Comparison of ENCODE assay signal across 1 cellular context in the genomic region with DNA sequence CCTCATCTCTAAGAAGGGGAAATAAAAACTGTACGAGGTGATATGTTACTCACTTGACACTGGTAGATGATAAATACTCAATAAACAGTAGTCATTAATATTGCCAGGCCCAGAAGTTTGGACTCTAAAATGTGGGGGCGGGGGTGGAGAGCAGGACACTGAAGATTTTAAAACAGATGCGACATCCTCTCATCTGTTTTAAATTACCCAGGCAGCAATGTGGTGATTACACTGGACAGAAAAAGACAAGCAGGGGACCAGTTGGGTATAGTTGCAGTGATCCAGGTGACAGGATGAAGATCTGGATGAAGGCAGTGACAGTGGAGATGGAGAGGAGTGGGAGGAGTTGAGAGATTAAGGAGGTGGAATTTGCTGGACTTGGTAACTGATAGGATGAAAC.
TF ChIP-seq lines count a peak whose summit lies in the region.

No MANE protein-coding gene starts in this region.

TF ChIP-seq in K562, 482 proteins besides CTCF, POLR2A, EP300 and RAD21:
- no peak for TF ChIP-seq TAF15 (IDR thresholded peaks at IDR 0.05; ENCODE audit: low read depth, low read length)
- TF ChIP-seq, protein P1, sequence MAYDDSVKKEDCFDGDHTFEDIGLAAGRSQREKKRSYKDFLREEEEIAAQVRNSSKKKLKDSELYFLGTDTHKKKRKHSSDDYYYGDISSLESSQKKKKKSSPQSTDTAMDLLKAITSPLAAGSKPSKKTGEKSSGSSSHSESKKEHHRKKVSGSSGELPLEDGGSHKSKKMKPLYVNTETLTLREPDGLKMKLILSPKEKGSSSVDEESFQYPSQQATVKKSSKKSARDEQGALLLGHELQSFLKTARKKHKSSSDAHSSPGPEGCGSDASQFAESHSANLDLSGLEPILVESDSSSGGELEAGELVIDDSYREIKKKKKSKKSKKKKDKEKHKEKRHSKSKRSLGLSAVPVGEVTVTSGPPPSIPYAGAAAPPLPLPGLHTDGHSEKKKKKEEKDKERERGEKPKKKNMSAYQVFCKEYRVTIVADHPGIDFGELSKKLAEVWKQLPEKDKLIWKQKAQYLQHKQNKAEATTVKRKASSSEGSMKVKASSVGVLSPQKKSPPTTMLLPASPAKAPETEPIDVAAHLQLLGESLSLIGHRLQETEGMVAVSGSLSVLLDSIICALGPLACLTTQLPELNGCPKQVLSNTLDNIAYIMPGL (CRISPR knock-in tag; IDR thresholded peaks at IDR 0.05) = no peak
- TF ChIP-seq, protein P2, sequence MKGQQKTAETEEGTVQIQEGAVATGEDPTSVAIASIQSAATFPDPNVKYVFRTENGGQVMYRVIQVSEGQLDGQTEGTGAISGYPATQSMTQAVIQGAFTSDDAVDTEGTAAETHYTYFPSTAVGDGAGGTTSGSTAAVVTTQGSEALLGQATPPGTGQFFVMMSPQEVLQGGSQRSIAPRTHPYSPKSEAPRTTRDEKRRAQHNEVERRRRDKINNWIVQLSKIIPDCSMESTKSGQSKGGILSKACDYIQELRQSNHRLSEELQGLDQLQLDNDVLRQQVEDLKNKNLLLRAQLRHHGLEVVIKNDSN (CRISPR knock-in tag; IDR thresholded peaks at IDR 0.05) = no peak
- no peak for TF ChIP-seq SREBF2 (CRISPR knock-in tag; IDR thresholded peaks at IDR 0.05)
- TF ChIP-seq EGR1 (conservative IDR thresholded peaks at IDR 0.05) = 0 out of 2 replicates have a peak, but pooled peaks have one; percentile 4
